12 cellular contexts compared by ENCODE assay signal in genomic region chr12:114006482-114007425, GRCh38.
"Had no signal": no experiment of that assay in that cellular context is flagged by ENCODE, and none has a peak within 500 bp of the region (broad histone marks: within the 10 kb centered on the region; RNA-seq: fewer than 3 reads in every experiment).

No MANE protein-coding gene starts in this region.

- DNase-seq: activated B cell treated with CpG ODN at 0.5 μM for 24 hours; activated CD4-positive, alpha-beta T cell treated with anti-CD3 and anti-CD28 coated beads, Interleukin-2, amount 10 ng/mL, durations not matched to agents 7 days and 5 days; activated CD8-positive, alpha-beta memory T cell treated with anti-CD3 and anti-CD28 coated beads for 24 hours; activated naive CD4-positive, alpha-beta T cell treated with Interleukin-2 at 50 U/mL for 16 hours; dorsolateral prefrontal cortex; hippocampal formation; kidney glomerular epithelial cell; pancreas; tibial artery; uterus had no signal

- ATAC-seq: esophagus mucosa; pancreas; stimulated activated memory B cell treated with anti-CD40 and anti-IgM and Interleukin-4, amounts not matched to agents 10 μg/mL and 1 μg/mL and 100 μg/mL, for 72 hours had no signal
